Comparison of ENCODE assay signal across 14 cellular contexts in the genomic region with DNA sequence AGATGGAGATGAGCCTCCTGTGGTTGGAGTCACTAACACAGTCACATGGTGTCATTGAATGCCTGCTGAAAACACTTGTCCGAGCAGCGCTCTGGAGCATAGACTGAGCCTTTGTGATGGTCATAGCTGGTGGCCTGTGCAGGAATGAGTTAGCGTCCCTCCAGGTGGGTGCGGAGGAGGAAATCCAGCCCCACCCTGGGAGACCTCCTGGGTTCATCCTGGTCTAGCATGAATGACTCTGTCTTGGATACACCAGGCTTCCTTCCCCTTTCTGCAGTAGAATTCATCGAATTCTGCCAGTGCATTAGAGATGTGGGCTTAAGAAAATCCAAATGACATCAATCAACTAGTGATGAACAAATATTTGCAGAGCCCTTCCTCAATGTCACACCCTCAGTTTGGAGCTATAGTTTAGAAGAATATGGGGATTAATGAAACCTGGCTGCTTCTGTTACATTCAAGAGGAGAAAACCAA.
"Had no signal": no experiment of that assay in that cellular context is flagged by ENCODE, and none has a peak within 500 bp of the region (broad histone marks: within the 10 kb centered on the region; RNA-seq: fewer than 3 reads in every experiment).

No MANE protein-coding gene starts in this region.

- H3K36me3 ChIP-seq: breast epithelium, left ventricle myocardium inferior, ovary, thyroid gland had no signal

- H3K27me3 ChIP-seq: hepatocyte, ovary, thyroid gland had no signal

- ATAC-seq: activated T-helper 17 cell treated with anti-CD3 and anti-CD28 coated beads, Interleukin-2, amount 50 U/mL, for 72 hours had no signal

- H3K9me3 ChIP-seq: breast epithelium, left ventricle myocardium inferior, ovary, thyroid gland had no signal

- H3K4me3 ChIP-seq: breast epithelium, hepatocyte, left ventricle myocardium inferior, ovary, thyroid gland had no signal

- DNase-seq: activated CD4-positive, alpha-beta T cell treated with anti-CD3 and anti-CD28 coated beads, Interleukin-2, amount 50 U/mL, for 4 hours; activated CD4-positive, CD25-positive, alpha-beta regulatory T cell treated with anti-CD3 and anti-CD28 coated beads, Interleukin-2, amount 50 U/mL, for 72 hours; activated naive CD4-positive, alpha-beta T cell treated with Interleukin-2 at 50 U/mL for 16 hours; aorta; dermis blood vessel endothelial cell; left ventricle myocardium inferior; mesendoderm; ovary; stimulated activated CD4-positive, alpha-beta T cell treated with anti-CD3 and anti-CD28 coated beads, Interleukin-1b, Interleukin-23, amount 100 ng/mL, for 48 hours; T-helper 1 cell; thyroid gland had no signal

- H2AFZ ChIP-seq: hepatocyte had no signal

- H3K27ac ChIP-seq: breast epithelium, hepatocyte, left ventricle myocardium inferior, ovary, thyroid gland had no signal

- H3K4me2 ChIP-seq: hepatocyte had no signal
